Comparison of ENCODE assay signal across 8 cellular contexts in the genomic region with DNA sequence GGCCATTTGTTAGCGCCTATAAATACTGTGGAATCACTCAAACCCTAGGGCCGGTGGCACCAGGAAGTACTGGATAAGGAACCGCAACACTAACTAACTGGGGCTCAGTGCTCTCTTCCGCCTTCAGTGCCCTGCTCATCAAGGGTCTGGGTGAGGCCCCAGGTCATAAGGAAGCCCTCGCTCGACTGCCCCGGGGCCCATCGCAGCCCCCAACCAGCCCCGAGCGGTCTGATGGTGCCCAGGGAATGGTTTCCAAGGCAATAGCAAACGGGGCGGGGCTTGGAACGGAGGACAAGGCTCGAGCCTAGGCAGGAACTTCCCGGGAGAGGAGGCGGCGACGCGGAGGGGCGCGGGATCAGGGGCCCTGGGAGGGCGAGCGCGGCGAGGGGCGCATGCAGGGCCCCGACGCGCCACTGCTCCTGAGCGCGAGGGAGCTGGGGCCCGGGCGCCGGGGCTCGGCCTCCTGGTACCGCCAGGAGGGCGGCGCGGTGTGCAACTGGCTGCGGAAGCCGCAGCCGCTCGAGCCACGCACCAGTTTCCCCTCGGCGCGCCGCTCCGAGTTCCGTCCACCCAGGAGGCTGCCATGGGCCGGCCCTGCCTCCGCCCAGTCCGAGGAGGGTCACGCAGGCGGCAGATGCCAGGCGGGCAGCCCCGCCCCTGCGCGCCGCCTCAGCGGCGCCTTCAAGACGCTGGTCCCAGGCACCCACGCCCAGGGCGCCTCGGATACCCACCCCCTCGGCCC. TPM values are rescaled to one million over a fixed set of nuclear protein-coding genes. Genes with fewer than 3 reads are reported as not detected.
DNase-seq lines count a peak whose midpoint lies in the region; ATAC-seq and TF ChIP-seq lines count a peak whose summit lies in the region.

A gene with protein sequence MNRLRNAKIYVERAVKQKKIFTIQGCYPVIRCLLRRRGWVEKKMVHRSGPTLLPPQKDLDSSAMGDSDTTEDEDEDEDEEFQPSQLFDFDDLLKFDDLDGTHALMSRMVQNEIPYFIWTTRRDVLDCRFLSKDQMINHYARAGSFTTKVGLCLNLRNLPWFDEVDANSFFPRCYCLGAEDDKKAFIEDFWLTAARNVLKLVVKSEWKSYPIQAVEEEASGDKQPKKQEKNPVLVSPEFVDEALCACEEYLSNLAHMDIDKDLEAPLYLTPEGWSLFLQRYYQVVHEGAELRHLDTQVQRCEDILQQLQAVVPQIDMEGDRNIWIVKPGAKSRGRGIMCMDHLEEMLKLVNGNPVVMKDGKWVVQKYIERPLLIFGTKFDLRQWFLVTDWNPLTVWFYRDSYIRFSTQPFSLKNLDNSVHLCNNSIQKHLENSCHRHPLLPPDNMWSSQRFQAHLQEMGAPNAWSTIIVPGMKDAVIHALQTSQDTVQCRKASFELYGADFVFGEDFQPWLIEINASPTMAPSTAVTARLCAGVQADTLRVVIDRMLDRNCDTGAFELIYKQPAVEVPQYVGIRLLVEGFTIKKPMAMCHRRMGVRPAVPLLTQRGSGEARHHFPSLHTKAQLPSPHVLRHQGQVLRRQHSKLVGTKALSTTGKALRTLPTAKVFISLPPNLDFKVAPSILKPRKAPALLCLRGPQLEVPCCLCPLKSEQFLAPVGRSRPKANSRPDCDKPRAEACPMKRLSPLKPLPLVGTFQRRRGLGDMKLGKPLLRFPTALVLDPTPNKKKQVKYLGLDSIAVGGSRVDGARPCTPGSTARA (plus strand): TSS at position 648 of the 742 bp plus-strand sequence. CDS start 400 bp downstream, outside the sequence.

- peak within 1 kb of the TSS; percentile 96 for H3K27ac Mint-ChIP-seq in activated naive CD8-positive, alpha-beta T cell

- no peak within 1 kb of the TSS for H4K91ac ChIP-seq in neuronal stem cell (ENCODE audit: low read depth, low read length, poor library complexity)

- H3K4me1 ChIP-seq in HUES6 (ENCODE audit: control insufficient read depth, insufficient read depth, low read length) (peaks cover 13% of the 10 kb centered on the region; the same call in 1 of the 2 replicates), neuronal stem cell (ENCODE audit: control insufficient read depth in 2 of 2, insufficient read depth in 1 of 2, low read depth in 1 of 2, low read length in 2 of 2) (peaks cover 0 to 14% of the 10 kb centered on the region in 2 donors), urinary bladder (ENCODE audit: insufficient read depth) (no peaks in the 10 kb centered on the region)

- peak within 1 kb of the TSS; percentile 34 for H2BK12ac ChIP-seq in neuronal stem cell (ENCODE audit: low read length)

- H2AFZ ChIP-seq in neuronal stem cell (ENCODE audit: low read length): no peak within 1 kb of the TSS

- H3K9ac ChIP-seq in HUES6 (ENCODE audit: low read length) (peak within 1 kb of the TSS; percentile 80), SK-N-MC (ENCODE audit: insufficient read length) (peak within 1 kb of the TSS; percentile 57), neuronal stem cell (ENCODE audit: low read depth, low read length, poor library complexity) (peak within 1 kb of the TSS; percentile 88)

- DNase-seq in SK-N-MC (ENCODE audit: low read depth, low spot score) (no peak), globus pallidus (ENCODE audit: low spot score) (peak; percentile 63), neuronal stem cell (ENCODE audit: low spot score) (peak; percentile 67)

- WGBS in neuronal stem cell (ENCODE audit: extremely low coverage in 2 of 2, insufficient read length in 2 of 2, insufficient replicate concordance in 1 of 2), 2 donors: no CpG with 5 or more reads among the region's 67 CpGs
- WGBS in urinary bladder: under 1% methylated on average over 67 of the region's 67 CpGs

- peak within 1 kb of the TSS; percentile 61 for H3K4me3 ChIP-seq in HUES6 (ENCODE audit: low read depth, low read length)
- H3K4me3 ChIP-seq in SK-N-MC: peak within 1 kb of the TSS; percentile 71
- peak within 1 kb of the TSS; percentile 4 to 87 for H3K4me3 ChIP-seq in neuronal stem cell (ENCODE audit: low read length in 2 of 2)
- peak within 1 kb of the TSS; percentile 69 for H3K4me3 ChIP-seq in urinary bladder (ENCODE audit: low read depth, low read length)

- H3K36me3 ChIP-seq in HUES6 (ENCODE audit: control insufficient read depth, insufficient read depth, low read length): peaks cover 31% of the 10 kb centered on the region
- H3K36me3 ChIP-seq in SK-N-MC (ENCODE audit: insufficient read depth, low read length): no peaks in the 10 kb centered on the region; the same call in 1 of the 2 replicates
- peaks cover 8 to 86% of the 10 kb centered on the region in 2 donors for H3K36me3 ChIP-seq in neuronal stem cell (replicated peaks in 1 of 2; ENCODE audit: control insufficient read depth in 2 of 2, insufficient read depth in 2 of 2, low read length in 2 of 2)
- H3K36me3 ChIP-seq in urinary bladder (ENCODE audit: insufficient read depth): peaks cover 5% of the 10 kb centered on the region

- H4K8ac ChIP-seq in neuronal stem cell (ENCODE audit: low read depth, low read length): no peak within 1 kb of the TSS

- H3K9me3 Mint-ChIP-seq in activated naive CD8-positive, alpha-beta T cell (ENCODE audit: low read depth): no peaks in the 10 kb centered on the region

- H3K4me2 ChIP-seq in neuronal stem cell (ENCODE audit: insufficient read depth, low read length, poor library complexity, severe bottlenecking): peak within 1 kb of the TSS; percentile 75

- H2BK15ac ChIP-seq in neuronal stem cell (ENCODE audit: low read length): peak within 1 kb of the TSS; percentile 27

- peaks cover 12% of the 10 kb centered on the region for H3K27me3 ChIP-seq in HUES6 (ENCODE audit: control insufficient read depth, insufficient read depth, low read length)
- H3K27me3 ChIP-seq in neuronal stem cell (ENCODE audit: control insufficient read depth in 3 of 3, insufficient read depth in 3 of 3, low read depth in 1 of 3, low read length in 3 of 3): no peaks in the 10 kb centered on the region

- H3K4me3 Mint-ChIP-seq in activated naive CD8-positive, alpha-beta T cell: peak within 1 kb of the TSS; percentile 81

- no peaks in the 10 kb centered on the region for H3K27me3 Mint-ChIP-seq in activated naive CD8-positive, alpha-beta T cell

- no peak within 1 kb of the TSS for H3K23ac ChIP-seq in neuronal stem cell (ENCODE audit: low read depth, low read length, poor library complexity)

- no peak within 1 kb of the TSS for H2BK120ac ChIP-seq in neuronal stem cell (ENCODE audit: low read depth, low read length)

- peak; percentile 41 for ATAC-seq in GM19328 (IDR thresholded peaks at IDR 0.05; ENCODE audit: unreplicated experiment)

- peak within 1 kb of the TSS; percentile 72 for H2BK5ac ChIP-seq in neuronal stem cell (ENCODE audit: low read length)

- no peak within 1 kb of the TSS for H3K14ac ChIP-seq in neuronal stem cell (ENCODE audit: low read length)

- H3K18ac ChIP-seq in neuronal stem cell (ENCODE audit: low read length): peak within 1 kb of the TSS; percentile 93

- H3K4me1 Mint-ChIP-seq in activated naive CD8-positive, alpha-beta T cell (ENCODE audit: low read depth): peaks cover 36% of the 10 kb centered on the region

- peak within 1 kb of the TSS; percentile 70 for H3K27ac ChIP-seq in C4-2B
- H3K27ac ChIP-seq in HUES6 (ENCODE audit: low read depth, low read length): no peak within 1 kb of the TSS
- H3K27ac ChIP-seq in SK-N-MC: peak within 1 kb of the TSS; percentile 64; the same call in 1 of the 2 replicates
- H3K27ac ChIP-seq in neuronal stem cell (replicated peaks; ENCODE audit: low read length): peak within 1 kb of the TSS; percentile 53
- peak within 1 kb of the TSS; percentile 94 for H3K27ac ChIP-seq in urinary bladder (ENCODE audit: low read depth)

- peak within 1 kb of the TSS; percentile 59 for H2AK5ac ChIP-seq in neuronal stem cell (ENCODE audit: low read depth, low read length)

- no peaks in the 10 kb centered on the region for H3K9me3 ChIP-seq in HUES6 (ENCODE audit: control insufficient read depth, insufficient read depth, low read depth, low read length)
- H3K9me3 ChIP-seq in SK-N-MC (ENCODE audit: low read depth, low read length): no peaks in the 10 kb centered on the region
- H3K9me3 ChIP-seq in neuronal stem cell (replicated peaks in 1 of 2; ENCODE audit: control insufficient read depth in 2 of 2, insufficient read depth in 1 of 2, low read depth in 1 of 2, low read length in 2 of 2): no peaks in the 10 kb centered on the region

- peak within 1 kb of the TSS; percentile 15 for H3K4ac ChIP-seq in neuronal stem cell (ENCODE audit: low read length)

- no peaks in the 10 kb centered on the region for H3K36me3 Mint-ChIP-seq in activated naive CD8-positive, alpha-beta T cell

- no peak for TF ChIP-seq CTCF in C4-2B (conservative IDR thresholded peaks at IDR 0.05)

- peaks cover 4% of the 10 kb centered on the region for H3K79me1 ChIP-seq in neuronal stem cell (ENCODE audit: low read depth, low read length)

RNA-seq across cellular contexts. Expression of the gene that starts here (rescaled TPM):
- 18.1 TPM for polyA plus RNA-seq in neuronal stem cell (2013, experiment 1 of 2)
- polyA plus RNA-seq in neuronal stem cell (2013, experiment 2 of 2): 16.9 TPM
- 63.3 TPM for total RNA-seq in urinary bladder
- 36.2 TPM for polyA plus RNA-seq in urinary bladder
